ENCODE assay signal across 17 cellular contexts in the genomic region with DNA sequence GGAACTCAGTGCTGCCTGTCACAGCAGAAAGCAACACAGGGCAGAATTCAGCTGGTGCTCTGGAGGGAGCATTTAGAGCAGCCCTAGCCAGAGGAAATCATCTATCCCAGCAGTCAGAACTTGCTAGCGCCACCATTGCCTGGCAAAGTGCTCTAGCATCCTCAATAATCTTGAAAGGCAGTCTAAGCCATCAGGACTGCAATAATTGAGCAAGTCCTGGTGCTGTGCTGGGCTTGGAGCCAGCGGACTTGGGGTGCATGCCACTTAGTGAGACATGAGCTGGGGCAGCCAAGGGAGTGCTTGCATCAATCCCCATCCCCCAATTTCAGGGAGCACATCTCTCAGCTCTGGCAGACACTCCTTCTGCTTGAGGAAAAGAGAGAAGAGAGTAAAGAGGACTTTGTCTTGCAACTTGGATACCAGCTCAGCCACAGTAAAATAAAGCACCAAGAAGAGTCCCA. TPM values are rescaled to one million over a fixed set of nuclear protein-coding genes. Genes with fewer than 3 reads are reported as not detected.
DNase-seq lines count a peak whose midpoint lies in the region; TF ChIP-seq lines count a peak whose summit lies in the region.
"Had no signal": no experiment of that assay in that cellular context is flagged by ENCODE, and none has a peak within 500 bp of the region (broad histone marks: within the 10 kb centered on the region; RNA-seq: fewer than 3 reads in every experiment).

No MANE protein-coding gene starts in this region.

- H3K14ac ChIP-seq in trophoblast cell (ENCODE audit: low read length) = peak overlapping the region; percentile 90

- H3K4me3 Mint-ChIP-seq in activated naive CD4-positive, alpha-beta T cell treated with anti-CD3 and anti-CD28 coated beads for 36 hours = no peak overlapping the region
- H3K4me3 Mint-ChIP-seq: activated CD4-positive, alpha-beta memory T cell treated with anti-CD3 and anti-CD28 coated beads, Interleukin-2, amount 10 ng/mL, durations not matched to agents 7 days and 5 days; activated T-helper 1 cell treated with anti-CD3 and anti-CD28 coated beads, Interleukin-12 subunit alpha, Interleukin-12 subunit beta, Interleukin-2, Interleukin-4 antibody, amounts not matched to agents 30 ng/mL and 10 ng/mL and 1 ng/mL, durations not matched to agents 14 hours and 24 hours and 36 hours had no signal

- no peak overlapping the region for H3K4me3 ChIP-seq in fibroblast of mammary gland (ENCODE audit: control insufficient read depth, low read depth, low read length)
- H3K4me3 ChIP-seq in trophoblast cell (ENCODE audit: low read depth, low read length) = no peak overlapping the region
- no peak overlapping the region for H3K4me3 ChIP-seq in suprapubic skin
- H3K4me3 ChIP-seq: ascending aorta, dorsolateral prefrontal cortex, ovary had no signal

- no peaks in the 10 kb centered on the region for H3K9me3 Mint-ChIP-seq in activated naive CD4-positive, alpha-beta T cell treated with anti-CD3 and anti-CD28 coated beads for 36 hours
- H3K9me3 Mint-ChIP-seq: activated CD4-positive, alpha-beta memory T cell treated with anti-CD3 and anti-CD28 coated beads, Interleukin-2, amount 10 ng/mL, durations not matched to agents 7 days and 5 days; activated T-helper 1 cell treated with anti-CD3 and anti-CD28 coated beads, Interleukin-12 subunit alpha, Interleukin-12 subunit beta, Interleukin-2, Interleukin-4 antibody, amounts not matched to agents 30 ng/mL and 10 ng/mL and 1 ng/mL, durations not matched to agents 14 hours and 24 hours and 36 hours had no signal

- DNase-seq in EH (ENCODE audit: low read depth) (peak; percentile 67), fibroblast of mammary gland (ENCODE audit: low read depth) (peak; percentile 12), trophoblast cell (no peak), DMS153 (lab: John Stamatoyannopoulos, UW) (no peak), NCI-H524 (lab: John Stamatoyannopoulos, UW) (no peak), suprapubic skin (ENCODE audit: low spot score in 2 of 2) (no peak)
- DNase-seq in activated naive CD4-positive, alpha-beta T cell treated with anti-CD3 and anti-CD28 coated beads for 36 hours = no peak
- DNase-seq: activated CD4-positive, alpha-beta memory T cell treated with anti-CD3 and anti-CD28 coated beads, Interleukin-2, amount 10 ng/mL, durations not matched to agents 7 days and 5 days; NCI-H187 treated with DMSO at 0.1 percent for 48 hours; NCI-H82; ovary; RPMI8226 had no signal

- no peak overlapping the region for H3K27ac Mint-ChIP-seq in activated naive CD4-positive, alpha-beta T cell treated with anti-CD3 and anti-CD28 coated beads for 36 hours
- H3K27ac Mint-ChIP-seq: activated CD4-positive, alpha-beta memory T cell treated with anti-CD3 and anti-CD28 coated beads, Interleukin-2, amount 10 ng/mL, durations not matched to agents 7 days and 5 days; activated T-helper 1 cell treated with anti-CD3 and anti-CD28 coated beads, Interleukin-12 subunit alpha, Interleukin-12 subunit beta, Interleukin-2, Interleukin-4 antibody, amounts not matched to agents 30 ng/mL and 10 ng/mL and 1 ng/mL, durations not matched to agents 14 hours and 24 hours and 36 hours had no signal

- H4K91ac ChIP-seq in trophoblast cell (ENCODE audit: low read depth, low read length) = peak overlapping the region; percentile 96

- peak overlapping the region; percentile 78 for H3K27ac ChIP-seq in VCaP
- H3K27ac ChIP-seq in trophoblast cell (ENCODE audit: low read depth, low read length) = peak overlapping the region; percentile 96
- no peak overlapping the region for H3K27ac ChIP-seq in suprapubic skin
- H3K27ac ChIP-seq: ascending aorta, dorsolateral prefrontal cortex, foreskin keratinocyte, ovary had no signal

- no peaks in the 10 kb centered on the region for H3K9me3 ChIP-seq in trophoblast cell (ENCODE audit: insufficient read depth, low read depth, low read length)
- H3K9me3 ChIP-seq in suprapubic skin = no peaks in the 10 kb centered on the region
- H3K9me3 ChIP-seq: ascending aorta, ovary had no signal

- no peaks in the 10 kb centered on the region for H3K36me3 Mint-ChIP-seq in activated naive CD4-positive, alpha-beta T cell treated with anti-CD3 and anti-CD28 coated beads for 36 hours (ENCODE audit: low read depth)

- H3K18ac ChIP-seq in trophoblast cell (ENCODE audit: low read length) = peak overlapping the region; percentile 39

- TF ChIP-seq EP300 in suprapubic skin (IDR thresholded peaks at IDR 0.05) = no peak

- H3K4ac ChIP-seq in trophoblast cell (ENCODE audit: low read depth, low read length) = peak overlapping the region; percentile 51

- peak overlapping the region; percentile 94 for H2BK120ac ChIP-seq in trophoblast cell (ENCODE audit: insufficient read depth, low read length, poor library complexity)

- H4K8ac ChIP-seq in trophoblast cell (ENCODE audit: low read depth, low read length) = peak overlapping the region; percentile 71

- H3K27me3 ChIP-seq in trophoblast cell (ENCODE audit: insufficient read depth, low read length) (no peaks in the 10 kb centered on the region), suprapubic skin (no peaks in the 10 kb centered on the region)
- H3K27me3 ChIP-seq: ascending aorta, dorsolateral prefrontal cortex, foreskin keratinocyte, ovary had no signal

- no peak overlapping the region for H3K9ac ChIP-seq in trophoblast cell (ENCODE audit: low read length)

- H3K4me1 ChIP-seq in trophoblast cell (ENCODE audit: control insufficient read depth in 1 of 2, insufficient read depth in 2 of 2, low read length in 2 of 2) (peaks cover 12 to 14% of the 10 kb centered on the region in 2 experiments), suprapubic skin (no peaks in the 10 kb centered on the region)
- H3K4me1 ChIP-seq: ascending aorta, foreskin keratinocyte had no signal

- peak overlapping the region; percentile 57 for H2AFZ ChIP-seq in trophoblast cell (ENCODE audit: insufficient read depth, low read length, poor library complexity)

- WGBS in trophoblast cell (ENCODE audit: extremely low coverage, insufficient coverage, insufficient read length) = no CpG with 5 or more reads among the region's 2 CpGs
- 72% methylated on average over 2 of the region's 2 CpGs for WGBS in suprapubic skin

- H2AK5ac ChIP-seq in trophoblast cell (ENCODE audit: low read length) = peak overlapping the region; percentile 85

- H3K79me2 ChIP-seq in trophoblast cell (ENCODE audit: control insufficient read depth, insufficient read depth, low read length, poor library complexity) = peaks cover 6% of the 10 kb centered on the region

- no peaks in the 10 kb centered on the region for H3K27me3 Mint-ChIP-seq in activated naive CD4-positive, alpha-beta T cell treated with anti-CD3 and anti-CD28 coated beads for 36 hours (ENCODE audit: low read depth)

- H3K4me1 Mint-ChIP-seq in activated naive CD4-positive, alpha-beta T cell treated with anti-CD3 and anti-CD28 coated beads for 36 hours (ENCODE audit: low read depth) = no peaks in the 10 kb centered on the region
- H3K4me1 Mint-ChIP-seq: activated CD4-positive, alpha-beta memory T cell treated with anti-CD3 and anti-CD28 coated beads, Interleukin-2, amount 10 ng/mL, durations not matched to agents 7 days and 5 days had no signal

- H3K79me1 ChIP-seq in trophoblast cell (ENCODE audit: low read length) = peaks cover 19% of the 10 kb centered on the region

- peak overlapping the region; percentile 9 for H4K12ac ChIP-seq in trophoblast cell (ENCODE audit: low read depth, low read length)

- CTCF ChIA-PET in activated naive CD4-positive, alpha-beta T cell treated with anti-CD3 and anti-CD28 coated beads for 36 hours (lab: Charles Lee) = no interaction called here

- peak overlapping the region; percentile 99 for H2BK12ac ChIP-seq in trophoblast cell (ENCODE audit: low read length)

- intact Hi-C loops in activated naive CD4-positive, alpha-beta T cell treated with anti-CD3 and anti-CD28 coated beads for 36 hours (cut with micrococcal nuclease) = no loop called here

- H3K23ac ChIP-seq in trophoblast cell (ENCODE audit: low read length) = no peak overlapping the region

- H3K36me3 ChIP-seq in trophoblast cell (ENCODE audit: control insufficient read depth in 1 of 2, insufficient read depth in 2 of 2, low read length in 2 of 2) (no peaks in the 10 kb centered on the region), suprapubic skin (no peaks in the 10 kb centered on the region)
- H3K36me3 ChIP-seq: ascending aorta, ovary had no signal

- TF ChIP-seq POLR2A in suprapubic skin (IDR thresholded peaks at IDR 0.05) = no peak

- H2BK5ac ChIP-seq in trophoblast cell (ENCODE audit: low read depth, low read length, poor library complexity) = peak overlapping the region; percentile 99

- TF ChIP-seq CTCF in VCaP (conservative IDR thresholded peaks at IDR 0.05) (no peak), fibroblast of mammary gland (conservative IDR thresholded peaks at IDR 0.05; ENCODE audit: control insufficient read depth, insufficient read depth, low read depth, low read length) (no peak), suprapubic skin (IDR thresholded peaks at IDR 0.05) (no peak)

- no peak overlapping the region for H3K4me2 ChIP-seq in trophoblast cell (ENCODE audit: low read length)

RNA-seq across cellular contexts. Expression of gene ZDHHC17, which starts 44.7 kb away (rescaled TPM):
- polyA plus RNA-seq in trophoblast cell (2013) = 12.3 and 13.2 TPM in 2 replicates
- 10 to 100 TPM; 19.1 to 22.2 TPM for total RNA-seq in activated naive CD4-positive, alpha-beta T cell treated with anti-CD3 and anti-CD28 coated beads for 36 hours
- 10 to 100 TPM; 10.5 to 54.8 (median 19.9) TPM for total RNA-seq in suprapubic skin

Comparison
In these comparisons a context has a peak if more than half of its experiments do, and no peak if none do; other contexts are left out.
1. DNase-seq: peak in EH (single experiment) and fibroblast of mammary gland (single experiment); none in trophoblast cell (0 of 2), DMS153 (single experiment), activated naive CD4-positive, alpha-beta T cell treated with anti-CD3 and anti-CD28 coated beads for 36 hours (single experiment), NCI-H524 (0 of 2) and suprapubic skin (0 of 2).